In genomic region chr17:68184141-68184571, GRCh38 we compare ENCODE assay signal across 12 cellular contexts.
DNase-seq lines count a peak whose midpoint lies in the region; ATAC-seq, FAIRE-seq and TF ChIP-seq lines count a peak whose summit lies in the region.
"Had no signal": no experiment of that assay in that cellular context is flagged by ENCODE, and none has a peak within 500 bp of the region (broad histone marks: within the 10 kb centered on the region; RNA-seq: fewer than 3 reads in every experiment).

No MANE protein-coding gene starts in this region.

- H3K4me2 ChIP-seq in BLaER1 = peak overlapping the region; percentile 94

- H3K9ac ChIP-seq in BLaER1 (peak overlapping the region; percentile 42), kidney (ENCODE audit: low read length in 2 of 2) (no peak overlapping the region)

- no peaks in the 10 kb centered on the region for H3K9me3 Mint-ChIP-seq in activated naive CD4-positive, alpha-beta T cell treated with anti-CD3 and anti-CD28 coated beads, Interleukin-2, amount 50 U/mL, for 24 hours

- H3K4me3 Mint-ChIP-seq in activated naive CD4-positive, alpha-beta T cell treated with anti-CD3 and anti-CD28 coated beads, Interleukin-2, amount 50 U/mL, for 24 hours = peak overlapping the region; percentile 73

- no peaks in the 10 kb centered on the region for H3K36me3 Mint-ChIP-seq in activated naive CD4-positive, alpha-beta T cell treated with anti-CD3 and anti-CD28 coated beads, Interleukin-2, amount 50 U/mL, for 24 hours

- no peak overlapping the region for H3K27ac Mint-ChIP-seq in activated naive CD4-positive, alpha-beta T cell treated with anti-CD3 and anti-CD28 coated beads, Interleukin-2, amount 50 U/mL, for 24 hours

- no peak for ATAC-seq in GM18505 (IDR thresholded peaks at IDR 0.05; ENCODE audit: unreplicated experiment)

- no peak for FAIRE-seq in kidney (lab: Jason Lieb, UNC)

- no peak for TF ChIP-seq CTCF in kidney (IDR thresholded peaks at IDR 0.05; ENCODE audit: borderline replicate concordance, extremely low read depth, insufficient read depth)

- H3K4me3 ChIP-seq in BLaER1 (peak overlapping the region; percentile 70), H7 (ENCODE audit: insufficient read depth, low read depth, low read length) (no peak overlapping the region), kidney (ENCODE audit: low read length in 2 of 2) (no peak overlapping the region)

- H3K27me3 Mint-ChIP-seq in activated naive CD4-positive, alpha-beta T cell treated with anti-CD3 and anti-CD28 coated beads, Interleukin-2, amount 50 U/mL, for 24 hours = no peaks in the 10 kb centered on the region

- H3K4me1 ChIP-seq in BLaER1 (peaks cover 53% of the 10 kb centered on the region), kidney (ENCODE audit: control insufficient read depth in 1 of 2, insufficient read depth in 1 of 2, low read depth in 1 of 2, low read length in 2 of 2) (no peaks in the 10 kb centered on the region)

- intact Hi-C loops in kidney (cut with DNase I) = no loop called here

- no peaks in the 10 kb centered on the region for H3K36me3 ChIP-seq in BLaER1
- no peaks in the 10 kb centered on the region for H3K36me3 ChIP-seq in H7 (replicated peaks; ENCODE audit: control insufficient read depth, insufficient read depth, low read length)
- no peaks in the 10 kb centered on the region for H3K36me3 ChIP-seq in kidney (ENCODE audit: control insufficient read depth in 1 of 2, insufficient read depth in 2 of 2, low read length in 2 of 2)

- H3K4me1 Mint-ChIP-seq in activated naive CD4-positive, alpha-beta T cell treated with anti-CD3 and anti-CD28 coated beads, Interleukin-2, amount 50 U/mL, for 24 hours = peaks cover 59% of the 10 kb centered on the region

- peaks cover 11% of the 10 kb centered on the region for H3K9me3 ChIP-seq in BLaER1
- no peaks in the 10 kb centered on the region for H3K9me3 ChIP-seq in kidney (ENCODE audit: control insufficient read depth in 1 of 2, low read length in 2 of 2)

- H3K27me3 ChIP-seq in BLaER1 (no peaks in the 10 kb centered on the region), H7 (ENCODE audit: control insufficient read depth, insufficient read depth, low read length) (no peaks in the 10 kb centered on the region)

- DNase-seq in H7 (peak; percentile 44), kidney (peak; percentile 35), COR-L47 (lab: John Stamatoyannopoulos, UW) (no peak), Ammon's horn (ENCODE audit: low spot score) (no peak)
- DNase-seq in stimulated activated CD4-positive, alpha-beta T cell treated with anti-CD3 and anti-CD28 coated beads, Interleukin-4, amount 100 ng/mL, for 1 hour = no peak
- DNase-seq: HCEC 1CT, kidney glomerular epithelial cell, occipital lobe had no signal

- TF ChIP-seq POLR2A in GM18505 (IDR thresholded peaks at IDR 0.05; ENCODE audit: borderline replicate concordance, extremely low read depth, insufficient read depth, insufficient read length) = no peak

- H3K27ac ChIP-seq in BLaER1 (peak overlapping the region; percentile 69), kidney (ENCODE audit: low read depth in 2 of 2, low read length in 2 of 2) (no peak overlapping the region)
- H3K27ac ChIP-seq: C4-2B had no signal

- 0 out of 2 replicates have a peak, but pooled peaks cover 23% of the 10 kb centered on the region for H4K20me1 ChIP-seq in BLaER1

Comparison
In these comparisons a context has a peak if more than half of its experiments do, and no peak if none do; other contexts are left out.
1. DNase-seq: peak in H7 (single experiment) and kidney (single experiment); none in stimulated activated CD4-positive, alpha-beta T cell treated with anti-CD3 and anti-CD28 coated beads, Interleukin-4, amount 100 ng/mL, for 1 hour (single experiment), COR-L47 (single experiment) and Ammon's horn (single experiment).